8 cellular contexts compared by ENCODE assay signal in the genomic region with DNA sequence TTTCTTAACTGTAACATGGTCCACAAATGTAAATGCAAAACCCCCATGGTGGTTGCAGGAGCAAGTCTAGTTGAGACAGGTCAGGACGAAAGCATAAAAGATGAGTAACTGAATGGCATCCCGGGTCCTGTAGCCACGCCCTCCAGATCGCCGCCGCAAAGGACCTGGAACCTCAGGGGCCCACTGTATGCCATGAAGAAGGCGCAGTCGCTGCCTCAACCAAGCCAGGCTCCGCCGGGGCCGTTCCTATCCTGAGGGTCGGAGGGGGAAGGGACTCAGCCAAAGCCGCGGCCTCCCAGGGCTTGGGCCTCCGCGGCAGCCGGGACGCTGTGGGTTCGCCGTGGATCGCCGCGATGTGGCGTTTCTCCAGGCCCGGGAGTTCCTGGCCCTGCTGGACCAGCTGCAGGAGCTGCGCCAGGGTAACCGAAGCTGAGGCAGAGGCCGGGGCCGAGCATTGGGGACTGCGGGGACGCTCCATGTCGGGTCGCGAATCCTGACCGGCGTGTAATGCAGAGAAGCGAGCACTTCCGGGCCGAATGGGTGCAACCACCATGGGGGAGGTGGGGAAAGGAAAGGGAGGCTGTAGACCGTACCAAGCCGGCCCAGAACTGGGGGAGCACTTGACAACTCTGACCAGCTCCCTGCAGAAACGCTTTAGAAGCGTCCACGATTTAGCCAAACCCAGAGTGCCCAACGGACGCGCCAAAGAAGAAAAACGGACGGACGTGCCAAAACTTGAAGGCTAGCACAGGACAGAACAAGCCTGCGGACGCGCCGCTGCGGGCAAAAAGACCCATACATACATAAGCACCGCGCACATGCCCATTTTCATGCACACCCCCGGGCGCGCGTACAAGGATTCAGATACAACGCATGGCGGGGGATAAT. TPM values are rescaled to one million over a fixed set of nuclear protein-coding genes. Genes with fewer than 3 reads are reported as not detected.
DNase-seq lines count a peak whose midpoint lies in the region; ATAC-seq and TF ChIP-seq lines count a peak whose summit lies in the region.

No MANE protein-coding gene starts in this region.

- H3K79me2 ChIP-seq in Loucy (ENCODE audit: insufficient read depth, low read length) = peaks cover 8% of the 10 kb centered on the region; the same call in 1 of the 2 replicates
- H3K79me2 ChIP-seq in neural progenitor cell (ENCODE audit: low read depth) = peaks cover 11% of the 10 kb centered on the region

- H2AFZ ChIP-seq in Loucy (ENCODE audit: low read length) (peak overlapping the region; percentile 82), neural progenitor cell (replicated peaks) (peak overlapping the region; percentile 66)

- 0 to 1% (median 0%) methylated on average over 46 to 63 of the region's 63 CpGs for WGBS in stomach, 5 donors

- H4K20me1 ChIP-seq in Loucy (ENCODE audit: insufficient read depth, low read length, poor library complexity, severe bottlenecking) = peaks cover 14% of the 10 kb centered on the region
- no peaks in the 10 kb centered on the region for H4K20me1 ChIP-seq in neural progenitor cell (ENCODE audit: low read depth)

- H3K9me2 ChIP-seq in Loucy (replicated peaks; ENCODE audit: low read depth, low read length) = no peaks in the 10 kb centered on the region

- H3K27ac Mint-ChIP-seq in neural progenitor cell = peak overlapping the region; percentile 97

- no peaks in the 10 kb centered on the region for H3K9me3 Mint-ChIP-seq in neural progenitor cell

- DNase-seq in EL (peak; percentile 98), H4 (ENCODE audit: low spot score) (peak; percentile 95), SIG-M5 (lab: John Stamatoyannopoulos, UW) (peak; percentile 61), foreskin keratinocyte (peak; percentile 95 to 98), neural progenitor cell (ENCODE audit: low spot score) (peak; percentile 96), stomach (peak; percentile 90)
- peak; percentile 86 for DNase-seq in activated gamma-delta T cell treated with anti-CD3 and anti-CD28 coated beads, Interleukin-2, amount 50 U/mL, for 16 hours (ENCODE audit: low read depth)

- H3K27ac ChIP-seq in foreskin keratinocyte (peak overlapping the region; percentile 83), neural progenitor cell (peak overlapping the region; percentile 93), stomach (peak overlapping the region; percentile 92 to 93 (median 93))

- no peak for TF ChIP-seq CTCF in Loucy (conservative IDR thresholded peaks at IDR 0.05; ENCODE audit: low read length)
- TF ChIP-seq CTCF in foreskin keratinocyte (conservative IDR thresholded peaks at IDR 0.05) = no peak
- TF ChIP-seq CTCF in neural progenitor cell (IDR thresholded peaks at IDR 0.05) = peak; percentile 4
- no peak for TF ChIP-seq CTCF in stomach (IDR thresholded peaks at IDR 0.05)

- peaks cover 11% of the 10 kb centered on the region for H3K36me3 Mint-ChIP-seq in neural progenitor cell

- ATAC-seq in foreskin keratinocyte = peak; percentile 92

- TF ChIP-seq EP300 in stomach (IDR thresholded peaks at IDR 0.05) = no peak

- H3K4me3 ChIP-seq in Loucy (ENCODE audit: low read length, poor library complexity, severe bottlenecking) = peak overlapping the region; percentile 84
- peak overlapping the region; percentile 77 for H3K4me3 ChIP-seq in neural progenitor cell
- H3K4me3 ChIP-seq in stomach = peak overlapping the region; percentile 69 to 90 (median 79)

- H3K4me1 ChIP-seq in Loucy (ENCODE audit: insufficient read depth, low read length, poor library complexity, severe bottlenecking) = peaks cover 6% of the 10 kb centered on the region
- H3K4me1 ChIP-seq in foreskin keratinocyte = no peaks in the 10 kb centered on the region
- H3K4me1 ChIP-seq in neural progenitor cell = peaks cover 7% of the 10 kb centered on the region
- peaks cover 5 to 36% (median 16%) of the 10 kb centered on the region in 4 donors for H3K4me1 ChIP-seq in stomach

- intact Hi-C loops in stomach (cut with DNase I; ENCODE audit: low total_unique reads) = no loop called here

- peaks cover 26% of the 10 kb centered on the region for H3K4me1 Mint-ChIP-seq in neural progenitor cell

- H3K4me3 Mint-ChIP-seq in neural progenitor cell = peak overlapping the region; percentile 95

- TF ChIP-seq POLR2A in stomach (IDR thresholded peaks at IDR 0.05) = peak in 1 of 4 donors; percentile 77

- H3K36me3 ChIP-seq in Loucy (ENCODE audit: insufficient read depth, low read length) (peaks cover 9% of the 10 kb centered on the region; the same call in 1 of the 2 replicates), neural progenitor cell (peaks cover 4% of the 10 kb centered on the region), stomach (peaks cover 11 to 34% (median 32%) of the 10 kb centered on the region in 4 donors)

- H3K9ac ChIP-seq in Loucy (ENCODE audit: low read depth, low read length, poor library complexity, severe bottlenecking) (peak overlapping the region; percentile 84), neural progenitor cell (peak overlapping the region; percentile 71)

- H3F3A ChIP-seq in Loucy (ENCODE audit: low read depth) (no peaks in the 10 kb centered on the region), neural progenitor cell (ENCODE audit: low read depth) (peaks cover 35% of the 10 kb centered on the region)

- H3K27me3 ChIP-seq in Loucy (ENCODE audit: insufficient read depth, low read length, poor library complexity, severe bottlenecking) (no peaks in the 10 kb centered on the region), foreskin keratinocyte (no peaks in the 10 kb centered on the region), neural progenitor cell (no peaks in the 10 kb centered on the region), stomach (no peaks in the 10 kb centered on the region)

- H3K4me2 ChIP-seq in Loucy (ENCODE audit: low read depth, low read length, poor library complexity, severe bottlenecking) (peak overlapping the region; percentile 75), neural progenitor cell (peak overlapping the region; percentile 77)

- peaks cover 3% of the 10 kb centered on the region for H3K27me3 Mint-ChIP-seq in neural progenitor cell (ENCODE audit: insufficient read depth, low read depth)

- H3K9me3 ChIP-seq in Loucy (ENCODE audit: insufficient read depth, low read depth, low read length) (no peaks in the 10 kb centered on the region), neural progenitor cell (ENCODE audit: low read depth) (no peaks in the 10 kb centered on the region), stomach (no peaks in the 10 kb centered on the region)

RNA-seq across cellular contexts. Expression of a gene that starts 11.1 kb away (rescaled TPM):
- 188 and 203 TPM in 2 replicates for total RNA-seq in H4 (2014; rRNA removed; shearing (Covaris generic))
- total RNA-seq in foreskin keratinocyte = 136 and 138 TPM in 2 replicates
- polyA plus RNA-seq in foreskin keratinocyte = 55.2 and 65.9 TPM in 2 replicates
- 92.0 and 106 TPM in 2 replicates for total RNA-seq in neural progenitor cell (ENCODE audit: low replicate concordance)
- total RNA-seq in stomach = 100 to 1,000 TPM in 1 of 5 donors, 10 to 100 TPM in 3, 1 to 10 TPM in 1; 7.2 to 105 (median 21.4) TPM
- 10 to 100 TPM; 28.2 to 47.8 (median 47.6) TPM for polyA plus RNA-seq in stomach

RNA-seq across cellular contexts. Expression of a gene that starts 25.3 kb away (rescaled TPM):
- total RNA-seq in H4 (2014; rRNA removed; shearing (Covaris generic)) = not detected in 2 replicates
- not detected in 2 replicates for total RNA-seq in foreskin keratinocyte
- polyA plus RNA-seq in foreskin keratinocyte = not detected in 2 replicates
- not detected in 2 replicates for total RNA-seq in neural progenitor cell (ENCODE audit: low replicate concordance)
- total RNA-seq in stomach = not detected
- polyA plus RNA-seq in stomach = not detected

RNA-seq across cellular contexts. Expression of a gene that starts 38.7 kb away (rescaled TPM):
- total RNA-seq in H4 (2014; rRNA removed; shearing (Covaris generic)) = 34.0 and 50.6 TPM in 2 replicates
- total RNA-seq in foreskin keratinocyte (34.5 and 38.7 TPM in 2 replicates), neural progenitor cell (ENCODE audit: low replicate concordance) (38.0 and 65.4 TPM in 2 replicates), stomach (10 to 100 TPM in 4 of 5 donors, 1 to 10 TPM in 1; 2.2 to 45.5 (median 30.3) TPM)
- polyA plus RNA-seq in foreskin keratinocyte (49.0 and 49.5 TPM in 2 replicates), stomach (10 to 100 TPM; 21.7 to 33.7 (median 25.8) TPM)

Comparison
In these comparisons a context has a peak if more than half of its experiments do, and no peak if none do; other contexts are left out.
1. Peak in every context shown above with its lines: DNase-seq, ATAC-seq, H3K4me3 ChIP-seq and H3K27ac ChIP-seq.